In genomic region chr7:101564778-101565211, GRCh38 we compare ENCODE assay signal across 8 cellular contexts.
DNase-seq lines count a peak whose midpoint lies in the region; ATAC-seq and TF ChIP-seq lines count a peak whose summit lies in the region.
"Had no signal": no experiment of that assay in that cellular context is flagged by ENCODE, and none has a peak within 500 bp of the region (broad histone marks: within the 10 kb centered on the region; RNA-seq: fewer than 3 reads in every experiment).

No MANE protein-coding gene starts in this region.

- no peaks in the 10 kb centered on the region for H3K36me3 ChIP-seq in GM23248 (ENCODE audit: low read depth)
- no peaks in the 10 kb centered on the region for H3K36me3 ChIP-seq in psoas muscle (ENCODE audit: insufficient read depth in 1 of 2, low read depth in 1 of 2)
- no peaks in the 10 kb centered on the region for H3K36me3 ChIP-seq in effector memory CD4-positive, alpha-beta T cell (ENCODE audit: control insufficient read depth, insufficient read depth, low read length)

- no peak overlapping the region for H3K4me3 ChIP-seq in GM23248
- H3K4me3 ChIP-seq in psoas muscle: no peak overlapping the region
- H3K4me3 ChIP-seq in effector memory CD4-positive, alpha-beta T cell (ENCODE audit: insufficient read depth, low read depth, low read length, poor library complexity, severe bottlenecking): no peak overlapping the region

- no peak overlapping the region for H3K27ac Mint-ChIP-seq in chondrocyte (ENCODE audit: unreplicated experiment)

- peaks cover 9% of the 10 kb centered on the region for H3K27me3 Mint-ChIP-seq in chondrocyte (ENCODE audit: low read depth)

- no peaks in the 10 kb centered on the region for H3K9me3 ChIP-seq in GM23248 (ENCODE audit: low read depth)
- no peaks in the 10 kb centered on the region for H3K9me3 ChIP-seq in psoas muscle
- H3K9me3 ChIP-seq in effector memory CD4-positive, alpha-beta T cell (ENCODE audit: control insufficient read depth, low read length): no peaks in the 10 kb centered on the region

- no peaks in the 10 kb centered on the region for H3K79me2 ChIP-seq in GM23248 (ENCODE audit: insufficient read depth)

- H3K27ac ChIP-seq in GM23248 (no peak overlapping the region), psoas muscle (no peak overlapping the region)
- no peak overlapping the region for H3K27ac ChIP-seq in effector memory CD4-positive, alpha-beta T cell (ENCODE audit: insufficient read depth, low read length, poor library complexity, severe bottlenecking)

- no peak overlapping the region for H2AFZ ChIP-seq in GM23248

- no peaks in the 10 kb centered on the region for H3K9me2 ChIP-seq in GM23248 (ENCODE audit: insufficient read depth)

- peaks cover 4% of the 10 kb centered on the region for H3K4me1 Mint-ChIP-seq in chondrocyte (ENCODE audit: low read depth)

- ATAC-seq in psoas muscle (peak; percentile 46 to 96 (median 87)), GM21367 (IDR thresholded peaks at IDR 0.05; ENCODE audit: unreplicated experiment) (no peak)

- peaks cover 7% of the 10 kb centered on the region for H3K9me3 Mint-ChIP-seq in chondrocyte (ENCODE audit: low read depth)

- in situ Hi-C loops in GM23248 (cut with MboI): no loop called here

- no peak overlapping the region for H3K4me2 ChIP-seq in GM23248 (ENCODE audit: unreplicated experiment)

- intact Hi-C loops in psoas muscle (cut with DNase I): no loop called here

- WGBS in GM23248 (ENCODE audit: low coverage in 1 of 2, low lambda C conversion rate in 2 of 2, missing lambda C conversion rate in 2 of 2), 2 experiments: 10 to 12% methylated on average over 15 to 16 of the region's 16 CpGs
- 10 to 26% (median 18%) methylated on average over 16 of the region's 16 CpGs for WGBS in psoas muscle, 3 donors

- no peaks in the 10 kb centered on the region for H4K20me1 ChIP-seq in GM23248 (ENCODE audit: insufficient read depth)

- no peak for TF ChIP-seq CTCF in chondrocyte (IDR thresholded peaks at IDR 0.05)
- no peak for TF ChIP-seq CTCF in psoas muscle (IDR thresholded peaks at IDR 0.05)

- H3K4me3 Mint-ChIP-seq in chondrocyte (ENCODE audit: unreplicated experiment): no peak overlapping the region

- H3F3A ChIP-seq in GM23248 (ENCODE audit: insufficient read depth): no peaks in the 10 kb centered on the region

- H3K36me3 Mint-ChIP-seq in chondrocyte (ENCODE audit: low read depth): peaks cover 8% of the 10 kb centered on the region

- H3K27me3 ChIP-seq in GM23248 (replicated peaks; ENCODE audit: insufficient read depth): peaks cover 42% of the 10 kb centered on the region
- no peaks in the 10 kb centered on the region for H3K27me3 ChIP-seq in psoas muscle (ENCODE audit: insufficient read depth in 3 of 3, low read length in 2 of 3)
- no peaks in the 10 kb centered on the region for H3K27me3 ChIP-seq in effector memory CD4-positive, alpha-beta T cell (replicated peaks; ENCODE audit: control insufficient read depth, insufficient read depth, low read length, poor library complexity, severe bottlenecking)

- DNase-seq in GM23248: peak; percentile 31
- peak; percentile 44 for DNase-seq in NCI-H526 treated with DMSO at 0.1 percent for 48 hours (lab: John Stamatoyannopoulos, UW)
- peak; percentile 57 for DNase-seq in chondrocyte (ENCODE audit: low spot score)
- DNase-seq in psoas muscle: peak in 1 of 2 donors; percentile 66
- DNase-seq in effector memory CD4-positive, alpha-beta T cell: no peak
- no peak for DNase-seq in mucosa of gallbladder (ENCODE audit: low spot score)
- DNase-seq: GF-D8 had no signal

- H3K9ac ChIP-seq in GM23248: no peak overlapping the region

- H3K4me1 ChIP-seq in GM23248 (ENCODE audit: insufficient read depth) (no peaks in the 10 kb centered on the region), psoas muscle (no peaks in the 10 kb centered on the region)
- no peaks in the 10 kb centered on the region for H3K4me1 ChIP-seq in effector memory CD4-positive, alpha-beta T cell (ENCODE audit: control insufficient read depth, insufficient read depth, low read length, poor library complexity, severe bottlenecking)

Comparison
In these comparisons a context has a peak if more than half of its experiments do, and no peak if none do; other contexts are left out.
1. DNase-seq: peak in GM23248 (single experiment), NCI-H526 treated with DMSO at 0.1 percent for 48 hours (single experiment) and chondrocyte (single experiment); none in effector memory CD4-positive, alpha-beta T cell (0 of 3) and mucosa of gallbladder (single experiment).